In the genomic region with DNA sequence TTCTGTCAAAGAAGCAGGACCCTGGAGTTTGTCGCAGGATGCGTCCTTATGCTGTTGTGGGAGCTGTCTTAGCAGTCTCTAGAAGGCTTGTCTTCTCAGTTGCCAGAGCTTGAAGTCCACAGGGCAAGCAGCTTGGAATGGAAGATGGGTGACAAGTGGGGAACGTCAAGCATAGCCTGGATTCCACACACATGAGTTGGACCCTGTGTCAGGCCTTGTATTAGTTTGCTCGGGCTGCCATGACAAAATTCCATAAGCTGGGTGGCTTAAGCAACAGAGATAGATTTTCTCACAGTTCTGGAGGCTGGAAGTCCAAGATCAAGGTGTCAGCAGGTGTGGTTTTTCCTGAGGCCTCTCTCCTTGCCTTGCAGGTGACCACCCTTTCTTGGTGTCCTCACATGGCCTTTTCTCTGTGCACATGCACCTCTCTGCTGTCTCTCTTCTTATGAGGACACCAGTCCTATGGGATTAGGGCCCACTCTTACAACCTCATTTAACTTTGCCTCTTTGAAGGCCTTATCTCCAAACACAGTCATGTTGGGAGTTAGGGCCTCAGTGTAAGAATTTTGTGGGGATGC, we compare ENCODE assay signal across 15 cellular contexts. TPM values are rescaled to one million over a fixed set of nuclear protein-coding genes. Genes with fewer than 3 reads are reported as not detected.
DNase-seq lines count a peak whose midpoint lies in the region; TF ChIP-seq lines count a peak whose summit lies in the region.
"Had no signal": no experiment of that assay in that cellular context is flagged by ENCODE, and none has a peak within 500 bp of the region (broad histone marks: within the 10 kb centered on the region; RNA-seq: fewer than 3 reads in every experiment).

No MANE protein-coding gene starts in this region.

- H3K36me3 ChIP-seq in HEK293 (ENCODE audit: control insufficient read depth in 2 of 2, insufficient read depth in 1 of 2, low read length in 2 of 2), result no peaks in the 10 kb centered on the region
- H3K36me3 ChIP-seq in trophoblast cell (ENCODE audit: control insufficient read depth in 1 of 2, insufficient read depth in 2 of 2, low read length in 2 of 2), result no peaks in the 10 kb centered on the region
- H3K36me3 ChIP-seq in Caco-2 (ENCODE audit: control insufficient read depth, insufficient read depth, low read length), result no peaks in the 10 kb centered on the region
- H3K36me3 ChIP-seq: BLaER1 treated with 17β-estradiol and CSF1 and Interleukin-3, amounts not matched to agents 10 nM and 100 nM had no signal

- H4K91ac ChIP-seq in trophoblast cell (ENCODE audit: low read depth, low read length), result no peak overlapping the region

- H3K9ac ChIP-seq in trophoblast cell (ENCODE audit: low read length), result no peak overlapping the region
- H3K9ac ChIP-seq: BLaER1 treated with 17β-estradiol and CSF1 and Interleukin-3, amounts not matched to agents 10 nM and 100 nM had no signal

- H3K4me1 ChIP-seq in HEK293 (ENCODE audit: control insufficient read depth, insufficient read depth, low read length) (no peaks in the 10 kb centered on the region), trophoblast cell (ENCODE audit: control insufficient read depth in 1 of 2, insufficient read depth in 2 of 2, low read length in 2 of 2) (no peaks in the 10 kb centered on the region), Caco-2 (no peaks in the 10 kb centered on the region)
- H3K4me1 ChIP-seq: BLaER1 treated with 17β-estradiol and CSF1 and Interleukin-3, amounts not matched to agents 10 nM and 100 nM had no signal

- no peak overlapping the region for H3K14ac ChIP-seq in trophoblast cell (ENCODE audit: low read length)

- CTCF ChIA-PET in HEK293 (lab: Yijun Ruan, JAX) (interaction anchor here (0.6 kb wide), 1 partner anchor 138 kb away, joined by 3 read pairs; no protein-coding TSS in a partner anchor), Caco-2 (lab: Charles Lee) (no interaction called here)

- no peak overlapping the region for H2BK5ac ChIP-seq in trophoblast cell (ENCODE audit: low read depth, low read length, poor library complexity)

- TF ChIP-seq CTCF in HEK293 (tag by site-specific recombination; IDR thresholded peaks at IDR 0.05), result no peak
- no peak for TF ChIP-seq CTCF in Caco-2 (IDR thresholded peaks at IDR 0.05; ENCODE audit: insufficient read depth in 1 of 2, low read depth in 1 of 2, low read length in 1 of 2, severe bottlenecking in 1 of 2, unreplicated experiment in 1 of 2)

- POLR2A ChIA-PET in HEK293 (lab: Yijun Ruan, JAX), result interaction anchor here (0.5 kb wide), 1 partner anchor 197 kb away, joined by 3 read pairs; no protein-coding TSS in a partner anchor
- POLR2A ChIA-PET in Caco-2 (lab: Charles Lee), result no interaction called here

- no peak overlapping the region for H2AK5ac ChIP-seq in trophoblast cell (ENCODE audit: low read length)

- no peak overlapping the region for H3K4ac ChIP-seq in trophoblast cell (ENCODE audit: low read depth, low read length)

- no peak overlapping the region for H3K18ac ChIP-seq in trophoblast cell (ENCODE audit: low read length)

- H3K79me2 ChIP-seq in trophoblast cell (ENCODE audit: control insufficient read depth, insufficient read depth, low read length, poor library complexity), result no peaks in the 10 kb centered on the region

- H3K27ac Mint-ChIP-seq in Caco-2 (ENCODE audit: unreplicated experiment), result no peak overlapping the region
- H3K27ac Mint-ChIP-seq: B cell; CD8-positive, alpha-beta T cell; GM23338 had no signal

- H4K8ac ChIP-seq in trophoblast cell (ENCODE audit: low read depth, low read length), result no peak overlapping the region

- H3K4me2 ChIP-seq in trophoblast cell (ENCODE audit: low read length), result no peak overlapping the region
- H3K4me2 ChIP-seq: GM23338 had no signal

- H3K4me3 ChIP-seq in HEK293 (ENCODE audit: low read depth, low read length) (no peak overlapping the region), trophoblast cell (ENCODE audit: low read depth, low read length) (peak overlapping the region; percentile 32), Caco-2 (ENCODE audit: low read depth, low read length) (no peak overlapping the region)
- H3K4me3 ChIP-seq: BLaER1 treated with 17β-estradiol and CSF1 and Interleukin-3, amounts not matched to agents 10 nM and 100 nM; GM23338 had no signal

- no peaks in the 10 kb centered on the region for H3K79me1 ChIP-seq in trophoblast cell (ENCODE audit: low read length)

- peaks cover 11% of the 10 kb centered on the region for H3K27me3 Mint-ChIP-seq in Caco-2 (ENCODE audit: insufficient read depth, unreplicated experiment)

- no peaks in the 10 kb centered on the region for H3K36me3 Mint-ChIP-seq in Caco-2 (ENCODE audit: insufficient read depth, unreplicated experiment)
- H3K36me3 Mint-ChIP-seq: CD8-positive, alpha-beta T cell had no signal

- no peak overlapping the region for H2AFZ ChIP-seq in trophoblast cell (ENCODE audit: insufficient read depth, low read length, poor library complexity)
- H2AFZ ChIP-seq: GM23338 had no signal

- no TSS peak for BruUV-seq in Caco-2 (replicated peaks; lab: Mats Ljungman, UMichigan)

- no CpG with 5 or more reads among the region's 4 CpGs for WGBS in trophoblast cell (ENCODE audit: extremely low coverage, insufficient coverage, insufficient read length)

- H3K4me1 Mint-ChIP-seq in Caco-2 (ENCODE audit: low read depth, unreplicated experiment), result no peaks in the 10 kb centered on the region
- H3K4me1 Mint-ChIP-seq: B cell had no signal

- no peak overlapping the region for H3K27ac ChIP-seq in HEK293 (ENCODE audit: extremely low read depth, low read depth, low read length)
- no peak overlapping the region for H3K27ac ChIP-seq in trophoblast cell (ENCODE audit: low read depth, low read length)
- H3K27ac ChIP-seq: BLaER1 treated with 17β-estradiol and CSF1 and Interleukin-3, amounts not matched to agents 10 nM and 100 nM had no signal

- H3K23ac ChIP-seq in trophoblast cell (ENCODE audit: low read length), result no peak overlapping the region

- H3K9me3 ChIP-seq in HEK293 (ENCODE audit: control insufficient read depth, insufficient read depth, low read depth, low read length) (no peaks in the 10 kb centered on the region), trophoblast cell (ENCODE audit: insufficient read depth, low read depth, low read length) (peaks cover 4% of the 10 kb centered on the region), Caco-2 (no peaks in the 10 kb centered on the region)

- intact Hi-C loops in Caco-2 (cut with micrococcal nuclease; ENCODE audit: unreplicated experiment), result no loop called here

- no peak overlapping the region for H3K4me3 Mint-ChIP-seq in Caco-2 (ENCODE audit: unreplicated experiment)
- H3K4me3 Mint-ChIP-seq: B cell; CD8-positive, alpha-beta T cell; GM23338 had no signal

- no peaks in the 10 kb centered on the region for H3K9me3 Mint-ChIP-seq in Caco-2 (ENCODE audit: unreplicated experiment)
- H3K9me3 Mint-ChIP-seq: CD8-positive, alpha-beta T cell; GM23338 had no signal

- H3K27me3 ChIP-seq in trophoblast cell (ENCODE audit: insufficient read depth, low read length) (no peaks in the 10 kb centered on the region), Caco-2 (replicated peaks; ENCODE audit: control insufficient read depth, insufficient read depth, low read length) (no peaks in the 10 kb centered on the region)
- H3K27me3 ChIP-seq: BLaER1 treated with 17β-estradiol and CSF1 and Interleukin-3, amounts not matched to agents 10 nM and 100 nM had no signal

- H2BK12ac ChIP-seq in trophoblast cell (ENCODE audit: low read length), result no peak overlapping the region

- DNase-seq in EH (ENCODE audit: low read depth), result peak; percentile 13
- peak; percentile 3 for DNase-seq in kidney tubule cell (ENCODE audit: low spot score)
- peak in 1 of 2 donors; percentile 32 for DNase-seq in trophoblast cell
- DNase-seq in activated T-cell treated with anti-CD3 and anti-CD28 coated beads, Interleukin-2, amount 50 U/mL, for 48 hours, result no peak
- DNase-seq in islet precursor cell, result no peak
- DNase-seq in Caco-2, result no peak
- DNase-seq: 8988T; CD8-positive, alpha-beta T cell; DMS 273 treated with DMSO at 0.1 percent for 48 hours; DND-41; GDM1 had no signal

- no peak overlapping the region for H2BK120ac ChIP-seq in trophoblast cell (ENCODE audit: insufficient read depth, low read length, poor library complexity)

- H4K12ac ChIP-seq in trophoblast cell (ENCODE audit: low read depth, low read length), result no peak overlapping the region

TF ChIP-seq in HEK293, 187 proteins besides CTCF, POLR2A, EP300 and RAD21 (continues in another document):
- TF ChIP-seq ZNF391 (tag by site-specific recombination; IDR thresholded peaks at IDR 0.05; ENCODE audit: borderline replicate concordance, low read depth) (no peak), ZNF776 (tag by site-specific recombination; IDR thresholded peaks at IDR 0.05; ENCODE audit: borderline replicate concordance) (no peak), KLF9 (tag by site-specific recombination; IDR thresholded peaks at IDR 0.05; ENCODE audit: low read depth) (no peak), ZBTB48 (tag by site-specific recombination; IDR thresholded peaks at IDR 0.05) (no peak)

RNA-seq across cellular contexts. Expression of gene THNSL2, which starts 51.3 kb away (rescaled TPM):
- polyA plus RNA-seq in trophoblast cell (2013), result 6.3 and 7.0 TPM in 2 replicates
- 20.0 and 23.0 TPM in 2 replicates for total RNA-seq in Caco-2 (2022)

Comparison
In these comparisons a context has a peak if more than half of its experiments do, and no peak if none do; other contexts are left out.
1. DNase-seq: peak in EH (single experiment) and kidney tubule cell (single experiment); none in activated T-cell treated with anti-CD3 and anti-CD28 coated beads, Interleukin-2, amount 50 U/mL, for 48 hours (0 of 2), islet precursor cell (single experiment) and Caco-2 (0 of 2).